ENCODE assay signal across 1 cellular context in the genomic region with DNA sequence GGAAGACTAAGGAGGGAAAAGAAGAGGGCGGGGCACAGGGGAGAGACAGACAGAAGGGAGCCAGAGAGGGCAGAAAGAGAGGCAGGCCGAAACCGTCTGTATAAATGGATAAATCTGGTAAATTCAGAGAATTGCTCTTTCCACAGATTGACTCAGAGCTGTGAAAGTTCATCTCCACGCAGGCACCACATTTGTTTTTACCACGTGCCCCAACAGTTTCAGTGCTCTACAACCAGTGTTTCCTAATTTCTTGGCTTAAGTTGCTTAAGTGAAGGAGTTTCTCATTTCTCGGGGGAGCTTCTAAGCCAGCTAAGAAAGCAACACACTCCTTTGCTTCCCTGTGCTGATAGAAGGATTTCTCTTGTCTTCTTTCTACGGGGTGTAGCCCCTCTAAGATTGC.
TF ChIP-seq lines count a peak whose summit lies in the region.

No MANE protein-coding gene starts in this region.

TF ChIP-seq in GM23338, 12 proteins besides CTCF, POLR2A, EP300 and RAD21 (continued from another document):
- TF ChIP-seq, protein P1, sequence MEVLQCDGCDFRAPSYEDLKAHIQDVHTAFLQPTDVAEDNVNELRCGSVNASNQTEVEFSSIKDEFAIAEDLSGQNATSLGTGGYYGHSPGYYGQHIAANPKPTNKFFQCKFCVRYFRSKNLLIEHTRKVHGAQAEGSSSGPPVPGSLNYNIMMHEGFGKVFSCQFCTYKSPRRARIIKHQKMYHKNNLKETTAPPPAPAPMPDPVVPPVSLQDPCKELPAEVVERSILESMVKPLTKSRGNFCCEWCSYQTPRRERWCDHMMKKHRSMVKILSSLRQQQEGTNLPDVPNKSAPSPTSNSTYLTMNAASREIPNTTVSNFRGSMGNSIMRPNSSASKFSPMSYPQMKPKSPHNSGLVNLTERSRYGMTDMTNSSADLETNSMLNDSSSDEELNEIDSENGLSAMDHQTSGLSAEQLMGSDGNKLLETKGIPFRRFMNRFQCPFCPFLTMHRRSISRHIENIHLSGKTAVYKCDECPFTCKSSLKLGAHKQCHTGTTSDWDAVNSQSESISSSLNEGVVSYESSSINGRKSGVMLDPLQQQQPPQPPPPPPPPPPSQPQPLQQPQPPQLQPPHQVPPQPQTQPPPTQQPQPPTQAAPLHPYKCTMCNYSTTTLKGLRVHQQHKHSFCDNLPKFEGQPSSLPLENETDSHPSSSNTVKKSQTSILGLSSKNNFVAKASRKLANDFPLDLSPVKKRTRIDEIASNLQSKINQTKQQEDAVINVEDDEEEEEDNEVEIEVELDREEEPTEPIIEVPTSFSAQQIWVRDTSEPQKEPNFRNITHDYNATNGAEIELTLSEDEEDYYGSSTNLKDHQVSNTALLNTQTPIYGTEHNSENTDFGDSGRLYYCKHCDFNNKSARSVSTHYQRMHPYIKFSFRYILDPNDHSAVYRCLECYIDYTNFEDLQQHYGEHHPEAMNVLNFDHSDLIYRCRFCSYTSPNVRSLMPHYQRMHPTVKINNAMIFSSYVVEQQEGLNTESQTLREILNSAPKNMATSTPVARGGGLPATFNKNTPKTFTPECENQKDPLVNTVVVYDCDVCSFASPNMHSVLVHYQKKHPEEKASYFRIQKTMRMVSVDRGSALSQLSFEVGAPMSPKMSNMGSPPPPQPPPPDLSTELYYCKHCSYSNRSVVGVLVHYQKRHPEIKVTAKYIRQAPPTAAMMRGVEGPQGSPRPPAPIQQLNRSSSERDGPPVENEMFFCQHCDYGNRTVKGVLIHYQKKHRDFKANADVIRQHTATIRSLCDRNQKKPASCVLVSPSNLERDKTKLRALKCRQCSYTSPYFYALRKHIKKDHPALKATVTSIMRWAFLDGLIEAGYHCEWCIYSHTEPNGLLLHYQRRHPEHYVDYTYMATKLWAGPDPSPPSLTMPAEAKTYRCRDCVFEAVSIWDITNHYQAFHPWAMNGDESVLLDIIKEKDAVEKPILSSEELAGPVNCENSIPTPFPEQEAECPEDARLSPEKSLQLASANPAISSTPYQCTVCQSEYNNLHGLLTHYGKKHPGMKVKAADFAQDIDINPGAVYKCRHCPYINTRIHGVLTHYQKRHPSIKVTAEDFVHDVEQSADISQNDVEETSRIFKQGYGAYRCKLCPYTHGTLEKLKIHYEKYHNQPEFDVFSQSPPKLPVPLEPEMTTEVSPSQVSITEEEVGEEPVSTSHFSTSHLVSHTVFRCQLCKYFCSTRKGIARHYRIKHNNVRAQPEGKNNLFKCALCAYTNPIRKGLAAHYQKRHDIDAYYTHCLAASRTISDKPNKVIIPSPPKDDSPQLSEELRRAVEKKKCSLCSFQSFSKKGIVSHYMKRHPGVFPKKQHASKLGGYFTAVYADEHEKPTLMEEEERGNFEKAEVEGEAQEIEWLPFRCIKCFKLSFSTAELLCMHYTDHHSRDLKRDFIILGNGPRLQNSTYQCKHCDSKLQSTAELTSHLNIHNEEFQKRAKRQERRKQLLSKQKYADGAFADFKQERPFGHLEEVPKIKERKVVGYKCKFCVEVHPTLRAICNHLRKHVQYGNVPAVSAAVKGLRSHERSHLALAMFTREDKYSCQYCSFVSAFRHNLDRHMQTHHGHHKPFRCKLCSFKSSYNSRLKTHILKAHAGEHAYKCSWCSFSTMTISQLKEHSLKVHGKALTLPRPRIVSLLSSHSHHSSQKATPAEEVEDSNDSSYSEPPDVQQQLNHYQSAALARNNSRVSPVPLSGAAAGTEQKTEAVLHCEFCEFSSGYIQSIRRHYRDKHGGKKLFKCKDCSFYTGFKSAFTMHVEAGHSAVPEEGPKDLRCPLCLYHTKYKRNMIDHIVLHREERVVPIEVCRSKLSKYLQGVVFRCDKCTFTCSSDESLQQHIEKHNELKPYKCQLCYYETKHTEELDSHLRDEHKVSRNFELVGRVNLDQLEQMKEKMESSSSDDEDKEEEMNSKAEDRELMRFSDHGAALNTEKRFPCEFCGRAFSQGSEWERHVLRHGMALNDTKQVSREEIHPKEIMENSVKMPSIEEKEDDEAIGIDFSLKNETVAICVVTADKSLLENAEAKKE (CRISPR knock-in tag; IDR thresholded peaks at IDR 0.05) = no peak
- TF ChIP-seq CREB1 (CRISPR knock-in tag; IDR thresholded peaks at IDR 0.05; ENCODE audit: low read depth) = no peak
- TF ChIP-seq NANOG (IDR thresholded peaks at IDR 0.05; ENCODE audit: borderline replicate concordance) = no peak
- no peak for TF ChIP-seq ZNF114 (CRISPR knock-in tag; IDR thresholded peaks at IDR 0.05)
- TF ChIP-seq ETS1 (IDR thresholded peaks at IDR 0.05) = no peak
- TF ChIP-seq EZH2phosphoT487 (IDR thresholded peaks at IDR 0.05; ENCODE audit: unreplicated experiment) = no peak
- TF ChIP-seq STAT1 (IDR thresholded peaks at IDR 0.05; ENCODE audit: unreplicated experiment) = no peak
- TF ChIP-seq EZH2 (IDR thresholded peaks at IDR 0.05; ENCODE audit: low read depth, unreplicated experiment) = no peak
- no peak for TF ChIP-seq ZNF331 (CRISPR knock-in tag; IDR thresholded peaks at IDR 0.05; ENCODE audit: low read depth)
- TF ChIP-seq JUNB (IDR thresholded peaks at IDR 0.05; ENCODE audit: unreplicated experiment) = no peak
- TF ChIP-seq REST (IDR thresholded peaks at IDR 0.05; ENCODE audit: unreplicated experiment) = no peak
TF ChIP-seq in GM23338: peak in this region for 0.
